ENCODE assay signal across 25 cellular contexts in genomic region chr1:202915146-202915545, GRCh38.
"Had no signal": no experiment of that assay in that cellular context is flagged by ENCODE, and none has a peak within 500 bp of the region (broad histone marks: within the 10 kb centered on the region; RNA-seq: fewer than 3 reads in every experiment).

No MANE protein-coding gene starts in this region.

- H3K9me3 Mint-ChIP-seq: activated T-cell treated with anti-CD3 and anti-CD28 coated beads, Interleukin-2, amount 50 U/mL, for 24 hours; activated T-helper 1 cell treated with anti-CD3 and anti-CD28 coated beads, Interleukin-12 subunit alpha, Interleukin-12 subunit beta, Interleukin-2, Interleukin-4 antibody, amounts not matched to agents 30 ng/mL and 10 ng/mL and 1 ng/mL, durations not matched to agents 14 hours and 24 hours and 36 hours; T-helper 1 cell treated with Interleukin-12 subunit alpha and Interleukin-12 subunit beta and Interleukin-4 antibody, amounts not matched to agents 30 μg/mL and 1 μg/mL, for 36 hours; WTC11 had no signal

- H3K27me3 Mint-ChIP-seq: activated CD8-positive, alpha-beta memory T cell treated with anti-CD3 and anti-CD28 coated beads, Interleukin-2, amount 10 ng/mL, durations not matched to agents 7 days and 5 days; activated naive CD8-positive, alpha-beta T cell; activated T-cell treated with anti-CD3 and anti-CD28 coated beads, Interleukin-2, amount 50 U/mL, for 24 hours had no signal

- H3K27me3 ChIP-seq: brain microvascular endothelial cell, cardiac muscle cell, Peyer's patch, SJCRH30 had no signal

- H3K4me1 ChIP-seq: Peyer's patch, SJCRH30 had no signal

- H3K4me3 ChIP-seq: cardiac muscle cell, Peyer's patch, SJCRH30 had no signal

- H3K27ac ChIP-seq: brain microvascular endothelial cell, cardiac muscle cell, Peyer's patch, RWPE1, SJCRH30 had no signal

- H3K9me3 ChIP-seq: Peyer's patch, SJCRH30 had no signal

- H3K4me3 Mint-ChIP-seq: activated CD8-positive, alpha-beta memory T cell treated with anti-CD3 and anti-CD28 coated beads, Interleukin-2, amount 10 ng/mL, durations not matched to agents 7 days and 5 days; activated CD8-positive, alpha-beta T cell treated with anti-CD3 and anti-CD28 coated beads, Interleukin-2, amount 10 ng/mL, durations not matched to agents 7 days and 5 days; activated naive CD8-positive, alpha-beta T cell; activated T-cell treated with anti-CD3 and anti-CD28 coated beads, Interleukin-2, amount 50 U/mL, for 24 hours; activated T-helper 1 cell treated with anti-CD3 and anti-CD28 coated beads, Interleukin-12 subunit alpha, Interleukin-12 subunit beta, Interleukin-2, Interleukin-4 antibody, amounts not matched to agents 30 ng/mL and 10 ng/mL and 1 ng/mL, durations not matched to agents 14 hours and 24 hours and 36 hours; T-helper 1 cell treated with Interleukin-12 subunit alpha and Interleukin-12 subunit beta and Interleukin-4 antibody, amounts not matched to agents 30 μg/mL and 1 μg/mL, for 36 hours; WTC11 had no signal

- H3K27ac Mint-ChIP-seq: activated CD8-positive, alpha-beta memory T cell treated with anti-CD3 and anti-CD28 coated beads, Interleukin-2, amount 10 ng/mL, durations not matched to agents 7 days and 5 days; activated CD8-positive, alpha-beta T cell treated with anti-CD3 and anti-CD28 coated beads, Interleukin-2, amount 10 ng/mL, durations not matched to agents 7 days and 5 days; activated naive CD8-positive, alpha-beta T cell; activated T-cell treated with anti-CD3 and anti-CD28 coated beads, Interleukin-2, amount 50 U/mL, for 24 hours; activated T-helper 1 cell treated with anti-CD3 and anti-CD28 coated beads, Interleukin-12 subunit alpha, Interleukin-12 subunit beta, Interleukin-2, Interleukin-4 antibody, amounts not matched to agents 30 ng/mL and 10 ng/mL and 1 ng/mL, durations not matched to agents 14 hours and 24 hours and 36 hours; T-helper 1 cell treated with Interleukin-12 subunit alpha and Interleukin-12 subunit beta and Interleukin-4 antibody, amounts not matched to agents 30 μg/mL and 1 μg/mL, for 36 hours; WTC11 had no signal

- H3K4me1 Mint-ChIP-seq: WTC11 had no signal

- DNase-seq: activated CD4-positive, alpha-beta T cell treated with anti-CD3 and anti-CD28 coated beads for 48 hours; activated CD4-positive, alpha-beta T cell treated with anti-CD3 and anti-CD28 coated beads, Interleukin-2, amount 50 U/mL, for 4 hours; activated CD4-positive, CD25-positive, alpha-beta regulatory T cell treated with anti-CD3 and anti-CD28 coated beads, Interleukin-2, amount 50 U/mL, for 72 hours; activated CD8-positive, alpha-beta memory T cell treated with anti-CD3 and anti-CD28 coated beads, Interleukin-2, amount 10 ng/mL, durations not matched to agents 7 days and 5 days; activated CD8-positive, alpha-beta T cell treated with anti-CD3 and anti-CD28 coated beads, Interleukin-2, amount 10 ng/mL, durations not matched to agents 7 days and 5 days; activated effector memory CD4-positive, alpha-beta T cell treated with Interleukin-2 at 50 U/mL for 16 hours; activated naive CD4-positive, alpha-beta T cell; activated T-cell treated with anti-CD3 and anti-CD28 coated beads, Interleukin-2, amount 50 U/mL, for 24 hours; brain microvascular endothelial cell; Karpas-422; MM.1S; NCI-H1105; NCI-H1694; NCI-H2029; NCI-H526; NCI-H82; Peyer's patch; Right ventricle myocardium superior; SJCRH30 had no signal
